ENCODE assay signal across 8 cellular contexts in the genomic region with DNA sequence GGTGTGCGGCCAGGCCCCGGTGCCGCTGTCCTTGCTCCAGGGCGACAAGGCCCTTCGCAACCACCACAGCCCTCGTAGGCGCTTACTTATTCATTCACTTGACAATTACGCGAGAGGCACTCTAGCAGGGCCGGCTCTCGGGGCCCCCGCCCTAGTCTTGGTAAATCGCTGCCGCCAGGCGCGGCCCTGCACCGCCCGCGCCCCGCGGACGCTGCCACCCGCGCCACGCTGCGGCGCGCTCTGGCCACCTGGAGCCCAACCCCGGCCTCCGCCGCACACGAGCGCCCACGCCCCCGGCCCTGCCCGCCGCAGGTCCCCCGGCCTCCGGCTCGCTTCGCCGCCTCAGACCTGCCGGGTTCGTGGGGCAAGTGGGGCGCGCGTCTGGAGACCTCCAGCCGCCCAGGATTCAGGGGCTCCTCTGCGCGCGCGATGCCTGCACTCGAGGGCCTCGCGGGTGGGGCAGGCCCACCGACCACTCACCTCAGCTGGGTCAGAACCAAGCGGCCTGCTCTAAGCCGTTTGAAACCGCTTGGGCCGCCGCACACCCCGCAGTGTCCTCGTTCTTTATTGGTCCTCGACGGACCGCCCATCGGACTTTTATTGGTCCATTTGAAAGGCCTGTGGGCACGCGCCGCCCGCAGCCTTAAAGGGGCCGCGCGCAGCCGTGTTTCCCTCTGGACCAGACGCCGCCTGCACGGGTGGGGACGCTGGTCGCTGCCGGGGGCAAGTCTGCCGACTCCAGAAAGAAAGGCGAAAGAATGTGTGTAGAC.
A peak's percentile ranks its signal among the peaks of the same experiment; 100 is the strongest.
DNase-seq lines count a peak whose midpoint lies in the region; ATAC-seq and TF ChIP-seq lines count a peak whose summit lies in the region.

A gene (minus strand): TSS at position 541 of the 770 bp plus-strand sequence. CDS start 25,049 bp downstream, outside the sequence.

- DNase-seq in AG10803 (ENCODE audit: low read depth) = peak; percentile 87
- peak; percentile 94 for DNase-seq in NCI-H345 (lab: John Stamatoyannopoulos, UW)
- DNase-seq in activated CD4-positive, CD25-positive, alpha-beta regulatory T cell treated with anti-CD3 and anti-CD28 coated beads, Interleukin-2, amount 50 U/mL, for 72 hours = peak; percentile 85
- DNase-seq in cerebellar cortex (ENCODE audit: low spot score) = peak; percentile 94
- DNase-seq in islet precursor cell = peak; percentile 94
- DNase-seq in stimulated activated CD4-positive, alpha-beta T cell treated with anti-CD3 and anti-CD28 coated beads, Interleukin-12 subunit alpha, Interleukin-12 subunit beta, amount 100 ng/mL, for 4 hours = peak; percentile 81

- ATAC-seq in GM19023 (IDR thresholded peaks at IDR 0.05; ENCODE audit: unreplicated experiment) (peak; percentile 96), HG03196 (IDR thresholded peaks at IDR 0.05; ENCODE audit: unreplicated experiment) (peak; percentile 93)

- H3K4me3 ChIP-seq in AG10803 (ENCODE audit: low read length) = peak within 1 kb of the TSS; percentile 94

- no peak for TF ChIP-seq CTCF in AG10803 (conservative IDR thresholded peaks at IDR 0.05; ENCODE audit: low read length)

Comparison
In these comparisons a context has a peak if more than half of its experiments do, and no peak if none do; other contexts are left out.
1. Peak in every context shown above with its lines: DNase-seq, ATAC-seq and H3K4me3 ChIP-seq.